Comparison of ENCODE assay signal across 31 cellular contexts in the genomic region with DNA sequence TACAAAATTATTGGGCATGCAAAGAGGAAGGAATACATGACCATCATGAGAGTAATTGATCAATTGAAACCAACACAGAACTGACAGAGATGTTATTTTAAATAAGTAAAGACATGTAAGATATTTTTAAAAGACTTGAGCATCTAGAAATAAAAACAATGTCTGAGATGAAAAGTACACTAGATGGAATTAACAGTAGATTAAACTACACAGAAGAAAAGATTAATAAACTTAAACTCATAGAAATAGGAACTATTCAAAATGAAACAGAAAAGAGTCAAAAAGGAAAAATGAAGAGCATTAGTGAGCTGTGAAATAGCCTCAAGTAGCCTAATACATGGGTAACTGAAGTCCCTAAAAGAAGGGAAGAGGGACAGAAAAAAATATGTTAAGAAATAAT.
"Had no signal": no experiment of that assay in that cellular context is flagged by ENCODE, and none has a peak within 500 bp of the region (broad histone marks: within the 10 kb centered on the region; RNA-seq: fewer than 3 reads in every experiment).

No MANE protein-coding gene starts in this region.

- H3K4me3 ChIP-seq: pancreas, prostate gland, right atrium auricular region, right lobe of liver, sigmoid colon, smooth muscle cell, spleen, suprapubic skin, testis, tibial artery, transverse colon, upper lobe of right lung, uterus had no signal

- ATAC-seq: naive thymus-derived CD8-positive, alpha-beta T cell; natural killer cell treated with Interleukin-12 subunit alpha and Interleukin-12 subunit beta and Interleukin-15 and Interleukin-18, amount 100 ng/mL, for 72 hours; pancreas; right lobe of liver; stimulated activated memory B cell treated with anti-CD40 and anti-IgM and Interleukin-4, amounts not matched to agents 10 μg/mL and 1 μg/mL and 100 μg/mL, for 72 hours; stimulated activated naive CD8-positive, alpha-beta T cell treated with anti-CD3 and anti-CD28 coated beads, Interleukin-15, amount 100 ng/mL, for 72 hours; stimulated activated naive CD8-positive, alpha-beta T cell treated with anti-CD3 and anti-CD28 coated beads, Interleukin-15, Interleukin-2, amounts not matched to agents 100 U/mL and 50 U/mL, for 24 hours; upper lobe of right lung had no signal

- H3K27me3 Mint-ChIP-seq: naive thymus-derived CD8-positive, alpha-beta T cell; natural killer cell treated with Interleukin-12 subunit alpha and Interleukin-12 subunit beta and Interleukin-15 and Interleukin-18, amount 100 ng/mL, for 72 hours; stimulated activated memory B cell treated with anti-CD40 and anti-IgM and Interleukin-4, amounts not matched to agents 10 μg/mL and 1 μg/mL and 100 μg/mL, for 72 hours; stimulated activated naive CD8-positive, alpha-beta T cell treated with anti-CD3 and anti-CD28 coated beads, Interleukin-15, amount 100 ng/mL, for 72 hours; type B pancreatic cell had no signal

- H3K4me3 Mint-ChIP-seq: naive thymus-derived CD8-positive, alpha-beta T cell; natural killer cell treated with Interleukin-12 subunit alpha and Interleukin-12 subunit beta and Interleukin-15 and Interleukin-18, amount 100 ng/mL, for 72 hours; nephron progenitor cell; neural crest cell; stimulated activated memory B cell treated with anti-CD40 and anti-IgM and Interleukin-4, amounts not matched to agents 10 μg/mL and 1 μg/mL and 100 μg/mL, for 72 hours; stimulated activated naive CD8-positive, alpha-beta T cell treated with anti-CD3 and anti-CD28 coated beads, Interleukin-15, amount 100 ng/mL, for 72 hours; type B pancreatic cell had no signal

- H3K4me1 ChIP-seq: pancreas, prostate gland, right atrium auricular region, right lobe of liver, sigmoid colon, spleen, suprapubic skin, testis, tibial artery, upper lobe of right lung, uterus had no signal

- H3K9me3 ChIP-seq: neutrophil, pancreas, prostate gland, right atrium auricular region, right lobe of liver, sigmoid colon, suprapubic skin, testis, tibial artery, transverse colon, upper lobe of right lung, uterus had no signal

- H3K36me3 ChIP-seq: neutrophil, pancreas, prostate gland, right atrium auricular region, right lobe of liver, sigmoid colon, suprapubic skin, upper lobe of right lung, uterus had no signal

- H3K27ac Mint-ChIP-seq: naive thymus-derived CD8-positive, alpha-beta T cell; natural killer cell treated with Interleukin-12 subunit alpha and Interleukin-12 subunit beta and Interleukin-15 and Interleukin-18, amount 100 ng/mL, for 72 hours; nephron progenitor cell; stimulated activated memory B cell treated with anti-CD40 and anti-IgM and Interleukin-4, amounts not matched to agents 10 μg/mL and 1 μg/mL and 100 μg/mL, for 72 hours; stimulated activated naive CD8-positive, alpha-beta T cell treated with anti-CD3 and anti-CD28 coated beads, Interleukin-15, amount 100 ng/mL, for 72 hours; type B pancreatic cell had no signal

- H3K4me1 Mint-ChIP-seq: nephron progenitor cell; neural crest cell; stimulated activated memory B cell treated with anti-CD40 and anti-IgM and Interleukin-4, amounts not matched to agents 10 μg/mL and 1 μg/mL and 100 μg/mL, for 72 hours had no signal

- H3K27me3 ChIP-seq: neutrophil, pancreas, right atrium auricular region, right lobe of liver, sigmoid colon, spleen, suprapubic skin, testis, tibial artery, transverse colon, upper lobe of right lung, uterus had no signal

- DNase-seq: naive thymus-derived CD8-positive, alpha-beta T cell; nephron progenitor cell; nucleus accumbens; pancreas; retina; right lobe of liver; sigmoid colon; spleen; stimulated activated CD4-positive, alpha-beta T cell treated with anti-CD3 and anti-CD28 coated beads, Interleukin-12 subunit alpha, Interleukin-12 subunit beta, amount 100 ng/mL, for 4 hours; stimulated activated CD4-positive, alpha-beta T cell treated with anti-CD3 and anti-CD28 coated beads, Interleukin-1b, Interleukin-23, amount 100 ng/mL, for 48 hours; stimulated activated CD4-positive, alpha-beta T cell treated with anti-CD3 and anti-CD28 coated beads, Interleukin-4, amount 100 ng/mL, for 1 hour; stimulated activated CD4-positive, alpha-beta T cell treated with anti-CD3 and anti-CD28 coated beads, Interleukin-4, amount 100 ng/mL, for 4 hours; stimulated activated CD8-positive, alpha-beta memory T cell treated with anti-CD3 and anti-CD28 coated beads, Interleukin-4, amount 100 ng/mL, for 48 hours; stimulated activated naive CD4-positive, alpha-beta T cell; stimulated activated naive CD8-positive, alpha-beta T cell treated with anti-CD3 and anti-CD28 coated beads, Interleukin-15, amount 100 ng/mL, for 72 hours; stimulated activated naive CD8-positive, alpha-beta T cell treated with anti-CD3 and anti-CD28 coated beads, Interleukin-15, Interleukin-2, amounts not matched to agents 100 U/mL and 50 U/mL, for 24 hours; substantia nigra; testis; tibial artery; upper lobe of right lung; uterus had no signal

- H3K27ac ChIP-seq: neutrophil, pancreas, prostate gland, right atrium auricular region, right lobe of liver, sigmoid colon, spleen, suprapubic skin, testis, tibial artery, transverse colon, upper lobe of right lung, uterus had no signal
